17 cellular contexts compared by ENCODE assay signal in genomic region chr20:44423480-44423879, GRCh38.
"Had no signal": no experiment of that assay in that cellular context is flagged by ENCODE, and none has a peak within 500 bp of the region (broad histone marks: within the 10 kb centered on the region; RNA-seq: fewer than 3 reads in every experiment).

No MANE protein-coding gene starts in this region.

- H3K4me1 ChIP-seq: ascending aorta, left lung, tibial artery had no signal

- DNase-seq: activated CD4-positive, CD25-positive, alpha-beta regulatory T cell treated with anti-CD3 and anti-CD28 coated beads, Interleukin-2, amount 50 U/mL, for 72 hours; activated effector memory CD4-positive, alpha-beta T cell treated with anti-CD3 and anti-CD28 coated beads, Interleukin-2, amount 50 U/mL, for 16 hours; activated naive CD4-positive, alpha-beta T cell treated with anti-CD3 and anti-CD28 coated beads, Interleukin-2, amount 50 U/mL, for 16 hours; activated T-cell treated with anti-CD3 and anti-CD28 coated beads, Interleukin-2, amount 50 U/mL, for 72 hours; dermis blood vessel endothelial cell; foreskin melanocyte; glutamatergic neuron; hippocampal formation; islet precursor cell; left lung; stimulated activated CD4-positive, alpha-beta T cell treated with anti-CD3 and anti-CD28 coated beads, Interleukin-12 subunit alpha, Interleukin-12 subunit beta, amount 100 ng/mL, for 4 hours; stimulated activated CD4-positive, alpha-beta T cell treated with anti-CD3 and anti-CD28 coated beads, Interleukin-1b, Interleukin-23, amount 100 ng/mL, for 48 hours; stimulated activated CD8-positive, alpha-beta memory T cell treated with anti-CD3 and anti-CD28 coated beads, Interleukin-4, amount 100 ng/mL, for 48 hours; stimulated activated naive CD4-positive, alpha-beta T cell; tibial artery had no signal

- H3K27me3 ChIP-seq: ascending aorta had no signal

- H3K9me3 ChIP-seq: ascending aorta, left lung, tibial artery had no signal

- ATAC-seq: activated T-cell treated with anti-CD3 and anti-CD28 coated beads, Interleukin-2, amount 50 U/mL, for 72 hours; left lung had no signal

- H3K9me3 Mint-ChIP-seq: activated T-cell treated with anti-CD3 and anti-CD28 coated beads, Interleukin-2, amount 50 U/mL, for 72 hours had no signal

- H3K4me3 Mint-ChIP-seq: activated T-cell treated with anti-CD3 and anti-CD28 coated beads, Interleukin-2, amount 50 U/mL, for 72 hours had no signal

- H3K27me3 Mint-ChIP-seq: progenitor cell of endocrine pancreas had no signal

- H3K27ac ChIP-seq: ascending aorta, left lung, tibial artery had no signal

- H3K27ac Mint-ChIP-seq: activated T-cell treated with anti-CD3 and anti-CD28 coated beads, Interleukin-2, amount 50 U/mL, for 72 hours; progenitor cell of endocrine pancreas had no signal

- H3K4me3 ChIP-seq: ascending aorta, left lung, tibial artery had no signal

- H3K36me3 ChIP-seq: ascending aorta, left lung, tibial artery had no signal
